Comparison of ENCODE assay signal across 1 cellular context in the genomic region with DNA sequence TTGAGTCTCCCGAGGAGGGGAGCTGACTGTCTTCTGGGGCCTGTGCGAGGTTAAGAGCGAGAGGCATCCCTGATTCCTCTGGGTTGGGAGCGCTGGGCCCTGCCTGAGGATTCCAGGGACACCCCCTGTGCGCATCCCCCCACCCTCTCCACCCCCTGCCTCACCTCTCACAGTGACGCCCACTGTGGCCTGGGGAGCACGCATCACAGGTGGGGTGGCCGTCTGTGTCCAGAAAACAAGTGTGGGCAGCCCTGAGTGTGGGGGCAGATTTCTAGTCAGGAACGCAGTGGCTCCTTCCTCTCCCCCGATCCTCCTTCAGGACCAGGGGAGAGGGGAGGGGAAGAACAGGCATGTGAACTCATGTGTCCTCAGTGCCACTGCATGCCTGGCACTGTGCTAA.
TF ChIP-seq lines count a peak whose summit lies in the region.

No MANE protein-coding gene starts in this region.

TF ChIP-seq in K562, 482 proteins besides CTCF, POLR2A, EP300 and RAD21:
- TF ChIP-seq, protein P1, sequence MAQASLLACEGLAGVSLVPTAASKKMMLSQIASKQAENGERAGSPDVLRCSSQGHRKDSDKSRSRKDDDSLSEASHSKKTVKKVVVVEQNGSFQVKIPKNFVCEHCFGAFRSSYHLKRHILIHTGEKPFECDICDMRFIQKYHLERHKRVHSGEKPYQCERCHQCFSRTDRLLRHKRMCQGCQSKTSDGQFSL (CRISPR knock-in tag; IDR thresholded peaks at IDR 0.05), result 0 out of 2 replicates have a peak, but pooled peaks have one; percentile 50
- TF ChIP-seq, protein P1 (tag; IDR thresholded peaks at IDR 0.05), result no peak
- TF ChIP-seq ZNF23 (CRISPR knock-in tag; IDR thresholded peaks at IDR 0.05), result no peak
